ENCODE assay signal across 19 cellular contexts in the genomic region with DNA sequence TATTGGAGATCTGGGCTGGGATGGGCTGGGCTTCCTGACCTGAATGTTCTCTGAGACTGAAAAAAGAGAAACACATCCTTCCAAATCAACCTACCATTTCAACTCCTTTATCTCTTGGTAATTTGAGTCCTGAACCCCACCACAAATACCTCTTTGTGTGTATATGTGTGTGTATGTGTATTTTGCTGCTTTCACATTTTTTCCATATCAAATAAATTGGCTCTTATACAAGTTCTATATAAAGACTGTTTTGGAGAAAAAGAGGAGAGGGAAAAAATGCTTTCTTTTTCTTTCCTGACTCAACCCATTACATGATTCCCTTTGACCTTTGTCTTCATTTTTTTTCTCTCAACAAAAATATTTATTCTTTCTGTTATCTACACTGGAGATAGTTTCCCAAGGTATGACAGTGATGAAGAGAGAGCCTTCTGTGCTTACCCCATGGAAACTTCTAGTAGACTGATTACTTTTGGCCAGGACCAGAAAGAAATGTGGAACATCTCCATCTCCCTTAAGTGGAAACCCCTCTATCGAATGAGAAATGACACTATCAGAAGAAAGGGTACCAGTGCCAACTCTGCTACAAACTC.
"Had no signal": no experiment of that assay in that cellular context is flagged by ENCODE, and none has a peak within 500 bp of the region (broad histone marks: within the 10 kb centered on the region; RNA-seq: fewer than 3 reads in every experiment).

No MANE protein-coding gene starts in this region.

- ATAC-seq: activated CD8-positive, alpha-beta memory T cell treated with anti-CD3 and anti-CD28 coated beads, Interleukin-2, amount 10 ng/mL, durations not matched to agents 7 days and 5 days; activated naive CD8-positive, alpha-beta T cell treated with anti-CD3 and anti-CD28 coated beads, Interleukin-2, amount 50 U/mL, for 24 hours; gastrocnemius medialis had no signal

- H3K36me3 ChIP-seq: gastrocnemius medialis, right lobe of liver, suprapubic skin had no signal

- H3K9me3 Mint-ChIP-seq: activated CD4-positive, alpha-beta memory T cell treated with anti-CD3 and anti-CD28 coated beads for 36 hours; activated naive CD4-positive, alpha-beta T cell treated with anti-CD3 and anti-CD28 coated beads for 36 hours; activated T-helper 2 cell treated with anti-CD3 and anti-CD28 coated beads, Interferon-gamma antibody, Interleukin-2, Interleukin-4, amounts not matched to agents 10 μg/mL and 5 μg/mL and 100 μg/mL, durations not matched to agents 14 hours and 24 hours and 36 hours; nephron progenitor cell had no signal

- H3K27ac ChIP-seq: esophagus squamous epithelium, gastrocnemius medialis, right lobe of liver, SK-N-MC, suprapubic skin, VCaP had no signal

- H3K4me1 ChIP-seq: gastrocnemius medialis, right lobe of liver, suprapubic skin had no signal

- H3K27me3 ChIP-seq: esophagus squamous epithelium, gastrocnemius medialis, right lobe of liver, suprapubic skin had no signal

- H3K27me3 Mint-ChIP-seq: activated CD8-positive, alpha-beta memory T cell treated with anti-CD3 and anti-CD28 coated beads, Interleukin-2, amount 10 ng/mL, durations not matched to agents 7 days and 5 days; activated naive CD8-positive, alpha-beta T cell treated with anti-CD3 and anti-CD28 coated beads, Interleukin-2, amount 50 U/mL, for 24 hours; stimulated activated naive CD8-positive, alpha-beta T cell treated with anti-CD3 and anti-CD28 coated beads, Interleukin-15, Interleukin-2, amounts not matched to agents 100 ng/mL and 50 ng/mL, for 24 hours had no signal

- H3K9me3 ChIP-seq: esophagus squamous epithelium, gastrocnemius medialis, right lobe of liver, suprapubic skin had no signal

- H3K27ac Mint-ChIP-seq: activated CD4-positive, alpha-beta memory T cell treated with anti-CD3 and anti-CD28 coated beads for 36 hours; activated CD8-positive, alpha-beta memory T cell treated with anti-CD3 and anti-CD28 coated beads, Interleukin-2, amount 10 ng/mL, durations not matched to agents 7 days and 5 days; activated naive CD4-positive, alpha-beta T cell treated with anti-CD3 and anti-CD28 coated beads for 36 hours; activated naive CD8-positive, alpha-beta T cell treated with anti-CD3 and anti-CD28 coated beads, Interleukin-2, amount 50 U/mL, for 24 hours; activated T-helper 2 cell treated with anti-CD3 and anti-CD28 coated beads, Interferon-gamma antibody, Interleukin-2, Interleukin-4, amounts not matched to agents 10 μg/mL and 5 μg/mL and 100 μg/mL, durations not matched to agents 14 hours and 24 hours and 36 hours; nephron progenitor cell; stimulated activated naive CD8-positive, alpha-beta T cell treated with anti-CD3 and anti-CD28 coated beads, Interleukin-15, Interleukin-2, amounts not matched to agents 100 ng/mL and 50 ng/mL, for 24 hours had no signal

- H3K4me3 ChIP-seq: esophagus squamous epithelium, gastrocnemius medialis, right lobe of liver, SK-N-MC, suprapubic skin had no signal

- H3K4me3 Mint-ChIP-seq: activated CD4-positive, alpha-beta memory T cell treated with anti-CD3 and anti-CD28 coated beads for 36 hours; activated CD8-positive, alpha-beta memory T cell treated with anti-CD3 and anti-CD28 coated beads, Interleukin-2, amount 10 ng/mL, durations not matched to agents 7 days and 5 days; activated naive CD4-positive, alpha-beta T cell treated with anti-CD3 and anti-CD28 coated beads for 36 hours; activated naive CD8-positive, alpha-beta T cell treated with anti-CD3 and anti-CD28 coated beads, Interleukin-2, amount 50 U/mL, for 24 hours; nephron progenitor cell; stimulated activated naive CD8-positive, alpha-beta T cell treated with anti-CD3 and anti-CD28 coated beads, Interleukin-15, Interleukin-2, amounts not matched to agents 100 ng/mL and 50 ng/mL, for 24 hours had no signal

- DNase-seq: activated CD4-positive, alpha-beta memory T cell treated with anti-CD3 and anti-CD28 coated beads for 36 hours; activated CD4-positive, alpha-beta T cell treated with anti-CD3 and anti-CD28 coated beads for 1 hour; activated CD8-positive, alpha-beta memory T cell treated with anti-CD3 and anti-CD28 coated beads, Interleukin-2, amount 10 ng/mL, durations not matched to agents 7 days and 5 days; activated naive CD4-positive, alpha-beta T cell treated with anti-CD3 and anti-CD28 coated beads for 36 hours; activated naive CD8-positive, alpha-beta T cell treated with anti-CD3 and anti-CD28 coated beads, Interleukin-2, amount 50 U/mL, for 24 hours; activated T-cell treated with anti-CD3 and anti-CD28 coated beads, Interleukin-2, amount 50 U/mL, for 1 hour; cortex of kidney; effector CD4-positive, alpha-beta T cell; esophagus squamous epithelium; gastrocnemius medialis; mesendoderm; nephron progenitor cell; occipital lobe; right lobe of liver had no signal

- H3K4me1 Mint-ChIP-seq: activated CD8-positive, alpha-beta memory T cell treated with anti-CD3 and anti-CD28 coated beads, Interleukin-2, amount 10 ng/mL, durations not matched to agents 7 days and 5 days; activated naive CD8-positive, alpha-beta T cell treated with anti-CD3 and anti-CD28 coated beads, Interleukin-2, amount 50 U/mL, for 24 hours had no signal

- H3K36me3 Mint-ChIP-seq: activated CD4-positive, alpha-beta memory T cell treated with anti-CD3 and anti-CD28 coated beads for 36 hours; activated CD8-positive, alpha-beta memory T cell treated with anti-CD3 and anti-CD28 coated beads, Interleukin-2, amount 10 ng/mL, durations not matched to agents 7 days and 5 days had no signal
